In genomic region chr9:86925686-86926085, GRCh38 we compare ENCODE assay signal across 17 cellular contexts. TPM values are rescaled to one million over a fixed set of nuclear protein-coding genes. Genes with fewer than 3 reads are reported as not detected.
A peak's percentile ranks its signal among the peaks of the same experiment; 100 is the strongest.
DNase-seq lines count a peak whose midpoint lies in the region; ATAC-seq and TF ChIP-seq lines count a peak whose summit lies in the region.
"Had no signal": no experiment of that assay in that cellular context is flagged by ENCODE, and none has a peak within 500 bp of the region (broad histone marks: within the 10 kb centered on the region; RNA-seq: fewer than 3 reads in every experiment).

No MANE protein-coding gene starts in this region.

- H3K4me1 ChIP-seq in right lobe of liver = no peaks in the 10 kb centered on the region
- H3K4me1 ChIP-seq: left lung, thyroid gland had no signal

- DNase-seq in GM04503 (ENCODE audit: low read depth) (peak; percentile 88), fibroblast of villous mesenchyme (ENCODE audit: low read depth) (peak; percentile 26), right lobe of liver (no peak), NCI-H146 treated with DMSO at 0.1 percent for 48 hours (lab: John Stamatoyannopoulos, UW; ENCODE audit: unreplicated experiment) (no peak), NCI-H446 (lab: John Stamatoyannopoulos, UW) (no peak), GM19240 (ENCODE audit: insufficient read length, low spot score) (no peak)
- DNase-seq: activated CD4-positive, alpha-beta T cell treated with anti-CD3 and anti-CD28 coated beads for 1 hour; activated naive CD8-positive, alpha-beta T cell treated with anti-CD3 and anti-CD28 coated beads, Interleukin-2, amount 10 ng/mL, durations not matched to agents 7 days and 5 days; dermis blood vessel endothelial cell; left lung; NCI-H2029; right cardiac atrium; stimulated activated naive B cell treated with anti-CD40 and anti-IgM and Interleukin-4, amounts not matched to agents 10 μg/mL and 1 μg/mL and 100 μg/mL, for 72 hours; thyroid gland had no signal

- no peaks in the 10 kb centered on the region for H3K27me3 ChIP-seq in right lobe of liver
- H3K27me3 ChIP-seq: thyroid gland had no signal

- 80% methylated on average over 1 of the region's 1 CpG for WGBS in right lobe of liver (ENCODE audit: insufficient coverage, low coverage, low lambda C conversion rate, missing lambda C conversion rate)

- H3K36me3 ChIP-seq in right lobe of liver = no peaks in the 10 kb centered on the region
- H3K36me3 ChIP-seq: left lung, thyroid gland had no signal

- intact Hi-C loops in right lobe of liver (cut with DNase I) = no loop called here

- ATAC-seq in SK-N-SH treated with all-trans-retinoic acid at 6 μM for 48 hours (peak; percentile 92), right lobe of liver (no peak)
- ATAC-seq: activated T-helper 17 cell treated with anti-CD3 and anti-CD28 coated beads, Interleukin-2, amount 50 U/mL, for 72 hours; left lung; right cardiac atrium; stimulated activated naive B cell treated with anti-CD40 and anti-IgM and Interleukin-4, amounts not matched to agents 10 μg/mL and 1 μg/mL and 100 μg/mL, for 72 hours had no signal

- TF ChIP-seq POLR2A in right lobe of liver (IDR thresholded peaks at IDR 0.05) = no peak

- H3K4me3 ChIP-seq in fibroblast of villous mesenchyme (ENCODE audit: low read depth, low read length) = no peak overlapping the region
- no peak overlapping the region for H3K4me3 ChIP-seq in right lobe of liver
- H3K4me3 ChIP-seq: left lung, thyroid gland had no signal

- H3K9me3 ChIP-seq in right lobe of liver = no peaks in the 10 kb centered on the region
- H3K9me3 ChIP-seq: left lung, thyroid gland had no signal

- no peak overlapping the region for H3K27ac ChIP-seq in right lobe of liver
- H3K27ac ChIP-seq: C4-2B, left lung, thyroid gland had no signal

- no peak for TF ChIP-seq CTCF in fibroblast of villous mesenchyme (IDR thresholded peaks at IDR 0.05; ENCODE audit: insufficient read depth, low read depth, low read length)
- TF ChIP-seq CTCF in right lobe of liver (IDR thresholded peaks at IDR 0.05) = no peak

TF ChIP-seq in SK-N-SH treated with all-trans-retinoic acid at 6 μM for 48 hours, 23 proteins besides CTCF, POLR2A, EP300 and RAD21:
- peak; percentile 76 for TF ChIP-seq ISL1 (CRISPR knock-in tag; IDR thresholded peaks at IDR 0.05)
- TF ChIP-seq CSRNP3 (CRISPR knock-in tag; IDR thresholded peaks at IDR 0.05) = no peak
- TF ChIP-seq ZFP30 (CRISPR knock-in tag; IDR thresholded peaks at IDR 0.05) = no peak
- TF ChIP-seq SNAI2 (CRISPR knock-in tag; IDR thresholded peaks at IDR 0.05) = no peak
TF ChIP-seq in SK-N-SH treated with all-trans-retinoic acid at 6 μM for 48 hours: peak in this region for 1.

RNA-seq across cellular contexts. Expression of gene GAS1, which starts 21.6 kb away (rescaled TPM):
- total RNA-seq in fibroblast of villous mesenchyme (29.3 and 136 TPM in 2 replicates), right lobe of liver (1 to 10 TPM in 5 of 6 experiments, under 1 TPM in 1; 0.93 to 3.7 (median 2.4) TPM)

Comparison
In these comparisons a context has a peak if more than half of its experiments do, and no peak if none do; other contexts are left out.
1. DNase-seq: peak in GM04503 (single experiment) and fibroblast of villous mesenchyme (single experiment); none in right lobe of liver (0 of 3), NCI-H146 treated with DMSO at 0.1 percent for 48 hours (single experiment), NCI-H446 (0 of 2) and GM19240 (single experiment).